2 cellular contexts compared by ENCODE assay signal in genomic region chr1:155130272-155131006, GRCh38.
TF ChIP-seq lines count a peak whose summit lies in the region.

No MANE protein-coding gene starts in this region.

TF ChIP-seq in SK-N-SH, 30 proteins besides CTCF, POLR2A, EP300 and RAD21 (continued from another document):
- TF ChIP-seq RFX5 (IDR thresholded peaks at IDR 0.05; ENCODE audit: low read length) = no peak

TF ChIP-seq in SK-N-SH treated with all-trans-retinoic acid at 6 μM for 48 hours, 23 proteins besides CTCF, POLR2A, EP300 and RAD21 (continued from another document):
- TF ChIP-seq POU6F1 (CRISPR knock-in tag; IDR thresholded peaks at IDR 0.05; ENCODE audit: borderline replicate concordance, low read depth) = no peak
- no peak for TF ChIP-seq CSDC2 (CRISPR knock-in tag; IDR thresholded peaks at IDR 0.05)
- no peak for TF ChIP-seq ZNF565 (CRISPR knock-in tag; conservative IDR thresholded peaks at IDR 0.05; ENCODE audit: low read depth)
- no peak for TF ChIP-seq PATZ1 (CRISPR knock-in tag; IDR thresholded peaks at IDR 0.05; ENCODE audit: borderline replicate concordance)
- TF ChIP-seq ISL1 (CRISPR knock-in tag; IDR thresholded peaks at IDR 0.05) = no peak
